In the genomic region with DNA sequence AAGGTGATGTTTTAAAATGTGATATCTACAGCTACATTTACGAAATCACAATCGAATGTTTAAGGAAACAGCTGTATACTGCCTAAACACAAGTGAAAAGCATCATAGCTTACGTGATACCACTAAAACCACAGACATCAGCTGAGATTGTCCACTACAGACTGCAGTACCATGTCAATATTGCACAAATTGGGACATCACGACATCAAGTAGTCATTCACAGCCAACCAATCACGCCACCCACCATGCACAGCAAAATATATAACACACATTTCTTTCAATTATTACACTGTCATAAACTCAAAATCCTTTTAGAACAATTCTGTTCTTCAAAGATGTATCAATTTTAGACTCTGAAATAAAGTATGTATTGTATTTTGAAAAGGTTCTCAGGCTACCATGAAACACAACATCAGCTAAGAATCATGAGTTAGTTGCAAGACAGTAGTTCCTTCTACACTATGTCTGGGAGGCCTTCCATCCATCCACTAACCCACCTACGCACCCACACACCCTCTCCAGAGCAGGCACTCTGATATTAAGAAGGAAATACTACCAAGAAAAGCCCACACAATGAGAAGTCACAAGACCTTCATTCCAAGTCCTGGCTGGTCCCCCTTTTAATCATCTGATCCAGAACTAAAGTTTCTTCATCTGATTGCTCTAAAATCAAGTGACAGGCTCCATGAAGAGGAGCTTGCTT, we compare ENCODE assay signal across 21 cellular contexts. TPM values are rescaled to one million over a fixed set of nuclear protein-coding genes. Genes with fewer than 3 reads are reported as not detected.
DNase-seq lines count a peak whose midpoint lies in the region; ATAC-seq and TF ChIP-seq lines count a peak whose summit lies in the region.
"Had no signal": no experiment of that assay in that cellular context is flagged by ENCODE, and none has a peak within 500 bp of the region (broad histone marks: within the 10 kb centered on the region; RNA-seq: fewer than 3 reads in every experiment).

No MANE protein-coding gene starts in this region.

- WGBS in esophagus muscularis mucosa, result 88% methylated on average over 6 of the region's 6 CpGs

- H3K27ac ChIP-seq in esophagus muscularis mucosa (replicated peaks in 1 of 4), result no peak overlapping the region
- H3K27ac ChIP-seq: brain microvascular endothelial cell, uterus had no signal

- peak overlapping the region; percentile 78 to 92 for H3K4me3 Mint-ChIP-seq in CD14-positive monocyte
- H3K4me3 Mint-ChIP-seq: T-helper 2 cell treated with Interferon-gamma antibody and Interleukin-4, amounts not matched to agents 5 μg/mL and 100 μg/mL, for 36 hours had no signal

- no peak for TF ChIP-seq EP300 in esophagus muscularis mucosa (IDR thresholded peaks at IDR 0.05)

- no peak overlapping the region for H2AFZ ChIP-seq in neuron (ENCODE audit: low read depth, low read length)

- no peaks in the 10 kb centered on the region for H3K9me3 ChIP-seq in neuron (ENCODE audit: low read length)
- no peaks in the 10 kb centered on the region for H3K9me3 ChIP-seq in esophagus muscularis mucosa
- H3K9me3 ChIP-seq: uterus had no signal

- no peaks in the 10 kb centered on the region for H3K9me3 Mint-ChIP-seq in CD14-positive monocyte
- H3K9me3 Mint-ChIP-seq: naive B cell; T-helper 2 cell treated with Interferon-gamma antibody and Interleukin-4, amounts not matched to agents 5 μg/mL and 100 μg/mL, for 36 hours had no signal

- H3K27me3 Mint-ChIP-seq in CD14-positive monocyte (ENCODE audit: low read depth in 3 of 3), result no peaks in the 10 kb centered on the region

- intact Hi-C loops in CD14-positive monocyte (cut with micrococcal nuclease), result loop anchor here (5.0 to 10.0 kb wide), 3 partner anchors 32 to 395 kb away; a partner anchor contains a TSS
- intact Hi-C loops in esophagus muscularis mucosa (cut with DNase I), result loop anchor here (5.0 kb wide), 1 partner anchor 82 kb away; no protein-coding TSS in a partner anchor

- ATAC-seq in HG02840 (IDR thresholded peaks at IDR 0.05; ENCODE audit: low FRiP score, unreplicated experiment) (no peak), HG02884 (IDR thresholded peaks at IDR 0.05; ENCODE audit: unreplicated experiment) (no peak)
- ATAC-seq: SK-N-SH treated with all-trans-retinoic acid at 6 μM for 48 hours had no signal

- H3K36me3 Mint-ChIP-seq in CD14-positive monocyte, result peaks cover 26 to 36% of the 10 kb centered on the region in 2 donors
- H3K36me3 Mint-ChIP-seq: naive B cell had no signal

- DNase-seq in CD14-positive monocyte (ENCODE audit: low spot score) (peak; percentile 80), MV-4-11 (lab: John Stamatoyannopoulos, UW) (peak; percentile 42), fibroblast of villous mesenchyme (ENCODE audit: low read depth) (peak; percentile 45), esophagus muscularis mucosa (ENCODE audit: extremely low spot score) (no peak), amniotic stem cell (lab: John Stamatoyannopoulos, UW) (no peak)
- DNase-seq: activated effector memory CD4-positive, alpha-beta T cell treated with Interleukin-2 at 50 U/mL for 16 hours; brain microvascular endothelial cell; DMS79 treated with DMSO at 0.1 percent for 48 hours; KG1; mammary epithelial cell; naive B cell; NCI-H1092; NCI-H187 treated with DMSO at 0.1 percent for 48 hours; NCI-H226; substantia nigra; uterus had no signal

- no peak for TF ChIP-seq CTCF in CD14-positive monocyte (IDR thresholded peaks at IDR 0.05)
- no peak for TF ChIP-seq CTCF in fibroblast of villous mesenchyme (IDR thresholded peaks at IDR 0.05; ENCODE audit: insufficient read depth, low read depth, low read length)
- no peak for TF ChIP-seq CTCF in esophagus muscularis mucosa (IDR thresholded peaks at IDR 0.05)

- H3K36me3 ChIP-seq in neuron (ENCODE audit: insufficient read depth, low read length) (no peaks in the 10 kb centered on the region), esophagus muscularis mucosa (no peaks in the 10 kb centered on the region)
- H3K36me3 ChIP-seq: brain microvascular endothelial cell, uterus had no signal

- H3K27me3 ChIP-seq in neuron (ENCODE audit: insufficient read depth, low read length) (no peaks in the 10 kb centered on the region), esophagus muscularis mucosa (no peaks in the 10 kb centered on the region)
- H3K27me3 ChIP-seq: brain microvascular endothelial cell, uterus had no signal

- H3K4me1 ChIP-seq in neuron (ENCODE audit: insufficient read depth, low read length) (peaks cover 16% of the 10 kb centered on the region), esophagus muscularis mucosa (peaks cover 3 to 37% (median 29%) of the 10 kb centered on the region in 4 donors)
- H3K4me1 ChIP-seq: uterus had no signal

- H3K4me3 ChIP-seq in fibroblast of villous mesenchyme (ENCODE audit: low read depth, low read length) (no peak overlapping the region), neuron (ENCODE audit: low read length) (peak overlapping the region; percentile 9), esophagus muscularis mucosa (no peak overlapping the region)
- H3K4me3 ChIP-seq: uterus had no signal

- peaks cover 54% of the 10 kb centered on the region for H3K4me1 Mint-ChIP-seq in CD14-positive monocyte

- peak overlapping the region; percentile 95 to 100 (median 99) for H3K27ac Mint-ChIP-seq in CD14-positive monocyte
- H3K27ac Mint-ChIP-seq: T-helper 2 cell treated with Interferon-gamma antibody and Interleukin-4, amounts not matched to agents 5 μg/mL and 100 μg/mL, for 36 hours had no signal

- no peak for TF ChIP-seq POLR2A in esophagus muscularis mucosa (IDR thresholded peaks at IDR 0.05; ENCODE audit: low read depth)

RNA-seq across cellular contexts. Expression of a gene that starts 3.1 kb away (rescaled TPM):
- 10 to 100 TPM; 29.1 to 45.5 TPM for polyA plus RNA-seq in CD14-positive monocyte
- total RNA-seq in fibroblast of villous mesenchyme, result 35.1 and 56.1 TPM in 2 replicates
- 10 to 100 TPM; 18.8 to 26.6 (median 19.3) TPM for total RNA-seq in esophagus muscularis mucosa

Comparison
In these comparisons a context has a peak if more than half of its experiments do, and no peak if none do; other contexts are left out.
1. DNase-seq: peak in CD14-positive monocyte (single experiment), MV-4-11 (single experiment) and fibroblast of villous mesenchyme (single experiment); none in esophagus muscularis mucosa (single experiment) and amniotic stem cell (single experiment).